7 cellular contexts compared by ENCODE assay signal in the genomic region with DNA sequence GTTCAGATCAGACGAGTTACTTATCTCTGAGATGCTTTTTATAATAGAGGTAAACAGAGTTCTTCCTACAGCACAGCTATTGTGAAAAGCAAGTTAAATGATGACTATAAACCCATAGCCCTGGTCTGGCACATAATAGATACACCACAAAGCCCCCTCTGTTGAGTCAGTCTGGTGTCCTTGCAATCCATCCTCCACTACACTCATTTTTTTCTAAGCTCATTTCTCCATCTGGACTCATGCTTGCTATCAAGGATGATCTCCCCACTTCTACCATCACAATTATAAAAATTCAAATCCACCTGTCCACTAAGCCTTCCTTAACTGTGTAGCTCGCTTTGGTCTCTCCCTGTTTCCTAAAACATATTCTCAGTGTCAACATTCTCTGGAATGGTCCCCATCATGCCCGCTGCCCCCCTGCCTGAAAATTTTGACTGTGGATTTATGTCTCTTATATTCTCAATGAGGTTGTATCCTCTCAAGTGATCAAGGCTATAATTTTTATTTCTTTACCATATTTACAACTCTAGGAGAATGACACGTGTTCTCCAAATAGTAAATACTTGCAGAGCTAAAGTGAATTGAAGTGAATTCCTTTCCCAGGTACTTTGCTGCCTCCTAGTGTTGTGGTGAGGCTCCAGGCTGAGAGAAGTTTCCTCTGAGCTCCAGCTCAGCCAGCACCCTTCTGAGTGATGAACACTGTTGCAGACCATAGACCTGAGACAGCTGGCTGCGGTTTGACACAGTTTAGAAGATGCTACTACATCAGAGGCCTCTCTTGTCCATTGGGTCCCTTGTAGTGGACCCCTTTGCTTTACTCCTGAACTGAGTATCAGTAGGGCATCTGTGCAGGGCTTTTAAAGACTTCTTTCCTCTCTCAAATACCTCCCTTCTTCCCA.
A peak's percentile ranks its signal among the peaks of the same experiment; 100 is the strongest.
DNase-seq lines count a peak whose midpoint lies in the region; ATAC-seq, FAIRE-seq and TF ChIP-seq lines count a peak whose summit lies in the region.

No MANE protein-coding gene starts in this region.

- no peaks in the 10 kb centered on the region for H3K9me1 ChIP-seq in K562 (ENCODE audit: control insufficient read depth, insufficient read depth, low read length)
- H3K9me1 ChIP-seq in keratinocyte (ENCODE audit: control insufficient read depth, extremely low read depth, insufficient read depth, low read length), result no peaks in the 10 kb centered on the region

- no TSS peak for BruUV-seq in K562 (replicated peaks; lab: Mats Ljungman, UMichigan)

- H2AFZ ChIP-seq in K562 (ENCODE audit: low read depth, low read length) (no peak overlapping the region), keratinocyte (ENCODE audit: control insufficient read depth, low read length) (no peak overlapping the region)

- CTCF ChIA-PET in K562 (lab: Yijun Ruan, JAX; ENCODE audit: low intra/inter-chr PET ratio), result no interaction called here

- no peaks in the 10 kb centered on the region for H3K9me3 ChIP-seq in K562 (replicated peaks; ENCODE audit: control insufficient read depth, insufficient read depth, low read depth, low read length)
- H3K9me3 ChIP-seq in keratinocyte (ENCODE audit: control insufficient read depth, low read depth, low read length), result no peaks in the 10 kb centered on the region

- POLR2A ChIA-PET in K562 (lab: Yijun Ruan, JAX), result interaction anchor here (0.6 kb wide), 1 partner anchor 111 kb away, joined by 3 read pairs; no protein-coding TSS in a partner anchor

- H3K4me1 ChIP-seq in K562 (replicated peaks in 1 of 2; ENCODE audit: control insufficient read depth in 2 of 2, insufficient read depth in 2 of 2, low read length in 2 of 2), result no peaks in the 10 kb centered on the region
- no peaks in the 10 kb centered on the region for H3K4me1 ChIP-seq in keratinocyte (ENCODE audit: control insufficient read depth, extremely low read depth, insufficient read depth, low read length)

- no peak overlapping the region for H3K9ac ChIP-seq in K562 (ENCODE audit: insufficient read depth in 1 of 2, low read depth in 2 of 2, low read length in 2 of 2)
- no peak overlapping the region for H3K9ac ChIP-seq in keratinocyte (ENCODE audit: control insufficient read depth, extremely low read depth, insufficient read depth, low read length)

- FAIRE-seq in K562 (lab: Jason Lieb, UNC) (no peak), keratinocyte (lab: Jason Lieb, UNC) (no peak)

- peak; percentile 68 to 79 for TF ChIP-seq RAD21 in K562 (CRISPR knock-in tag; conservative IDR thresholded peaks at IDR 0.05 in 1 of 2, IDR thresholded peaks at IDR 0.05 in 1 of 2)

- H3K79me2 ChIP-seq in K562 (ENCODE audit: control insufficient read depth, insufficient read depth, low read length), result no peaks in the 10 kb centered on the region
- H3K79me2 ChIP-seq in keratinocyte (ENCODE audit: control insufficient read depth, insufficient read depth, low read length), result no peaks in the 10 kb centered on the region

- H3K27ac ChIP-seq in K562 (ENCODE audit: extremely low read depth, low read depth, low read length) (no peak overlapping the region), keratinocyte (ENCODE audit: control insufficient read depth, insufficient read depth, low read length) (no peak overlapping the region), substantia nigra (ENCODE audit: low read depth, low read length, poor library complexity, severe bottlenecking) (no peak overlapping the region)

- H3K36me3 ChIP-seq in K562 (ENCODE audit: control insufficient read depth, insufficient read depth, low read length), result no peaks in the 10 kb centered on the region
- no peaks in the 10 kb centered on the region for H3K36me3 ChIP-seq in keratinocyte (ENCODE audit: control insufficient read depth in 2 of 2, extremely low read depth in 1 of 2, insufficient read depth in 2 of 2, low read length in 2 of 2)

- no peak overlapping the region for H3K4me3 ChIP-seq in K562
- no peak overlapping the region for H3K4me3 ChIP-seq in keratinocyte (ENCODE audit: control insufficient read depth in 2 of 3, extremely low read depth in 1 of 3, insufficient read depth in 2 of 3, low read depth in 1 of 3, low read length in 3 of 3)

- no peak overlapping the region for H3K4me2 ChIP-seq in K562 (ENCODE audit: insufficient read depth, low read length)
- no peak overlapping the region for H3K4me2 ChIP-seq in keratinocyte (ENCODE audit: control insufficient read depth, extremely low read depth, insufficient read depth, low read depth, low read length)

- WGBS in K562 (ENCODE audit: insufficient coverage, low coverage, missing lambda C conversion rate), result 0% methylated on average over 5 of the region's 5 CpGs

- in situ Hi-C loops in K562 (cut with MboI), result no loop called here

- TF ChIP-seq EP300 in K562 (IDR thresholded peaks at IDR 0.05; ENCODE audit: low read length), result no peak

- peak in 2 of 3 experiments; percentile 48 to 52; a peak in 4 of 6 replicates for TF ChIP-seq CTCF in K562 (IDR thresholded peaks at IDR 0.05 in 2 of 3, conservative IDR thresholded peaks at IDR 0.05 in 1 of 3; ENCODE audit: insufficient read depth in 2 of 3, low read depth in 1 of 3, low read length in 3 of 3)
- TF ChIP-seq CTCF in keratinocyte (optimal IDR thresholded peaks at IDR 0.05 in 1 of 3, IDR thresholded peaks at IDR 0.05 in 1 of 3, conservative IDR thresholded peaks at IDR 0.05 in 1 of 3; ENCODE audit: extremely low read depth in 1 of 3, insufficient read depth in 2 of 3, low read length in 3 of 3), result peak; percentile 66 to 79 (median 71)

- peak; percentile 72 for DNase-seq in ELF-1 (ENCODE audit: low read depth, low spot score)
- peak; percentile 39 for DNase-seq in NCI-H526 treated with DMSO at 0.1 percent for 48 hours (lab: John Stamatoyannopoulos, UW)
- peak in 2 of 4 experiments; percentile 13 to 35 for DNase-seq in K562 (ENCODE audit: extremely low read depth in 1 of 4, low spot score in 3 of 4)
- no peak for DNase-seq in keratinocyte (ENCODE audit: low read depth, low spot score)
- peak in 29 of 49 donors; percentile 1 to 33 (median 7) for DNase-seq in substantia nigra (lab: John Stamatoyannopoulos, UW)

- ATAC-seq in HG02623 (IDR thresholded peaks at IDR 0.05; ENCODE audit: unreplicated experiment) (peak; percentile 58), K562 (peak; percentile 63; the same call in 2 of the 3 replicates), HG02884 (IDR thresholded peaks at IDR 0.05; ENCODE audit: unreplicated experiment) (no peak)

- dilution Hi-C loops in keratinocyte (cut with MboI; ENCODE audit: extremely low pct_ligation_motif_present, low sequenced_read_pairs), result no loop called here

- no peaks in the 10 kb centered on the region for H4K20me1 ChIP-seq in K562 (replicated peaks; ENCODE audit: control insufficient read depth, insufficient read depth, low read length)
- no peaks in the 10 kb centered on the region for H4K20me1 ChIP-seq in keratinocyte (ENCODE audit: control insufficient read depth, extremely low read depth, insufficient read depth, low read length)

- no peaks in the 10 kb centered on the region for H3K27me3 ChIP-seq in K562 (ENCODE audit: control insufficient read depth in 2 of 2, insufficient read depth in 2 of 2, low read length in 2 of 2)
- H3K27me3 ChIP-seq in keratinocyte (ENCODE audit: control insufficient read depth, extremely low read depth, insufficient read depth, low read length), result no peaks in the 10 kb centered on the region

- intact Hi-C loops in K562 (cut with micrococcal nuclease), result no loop called here

- no peak for TF ChIP-seq POLR2A in K562 (conservative IDR thresholded peaks at IDR 0.05)

TF ChIP-seq in K562, 482 proteins besides CTCF, POLR2A, EP300 and RAD21:
- TF ChIP-seq SMC3 (conservative IDR thresholded peaks at IDR 0.05; ENCODE audit: insufficient read depth, low read depth, low read length) (0 out of 2 replicates have a peak, but pooled peaks have one; percentile 25), KHSRP (IDR thresholded peaks at IDR 0.05) (no peak)
- TF ChIP-seq, protein P1, sequence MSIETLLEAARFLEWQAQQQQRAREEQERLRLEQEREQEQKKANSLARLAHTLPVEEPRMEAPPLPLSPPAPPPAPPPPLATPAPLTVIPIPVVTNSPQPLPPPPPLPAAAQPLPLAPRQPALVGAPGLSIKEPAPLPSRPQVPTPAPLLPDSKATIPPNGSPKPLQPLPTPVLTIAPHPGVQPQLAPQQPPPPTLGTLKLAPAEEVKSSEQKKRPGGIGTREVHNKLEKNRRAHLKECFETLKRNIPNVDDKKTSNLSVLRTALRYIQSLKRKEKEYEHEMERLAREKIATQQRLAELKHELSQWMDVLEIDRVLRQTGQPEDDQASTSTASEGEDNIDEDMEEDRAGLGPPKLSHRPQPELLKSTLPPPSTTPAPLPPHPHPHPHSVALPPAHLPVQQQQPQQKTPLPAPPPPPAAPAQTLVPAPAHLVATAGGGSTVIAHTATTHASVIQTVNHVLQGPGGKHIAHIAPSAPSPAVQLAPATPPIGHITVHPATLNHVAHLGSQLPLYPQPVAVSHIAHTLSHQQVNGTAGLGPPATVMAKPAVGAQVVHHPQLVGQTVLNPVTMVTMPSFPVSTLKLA (conservative IDR thresholded peaks at IDR 0.05), result 0 out of 4 replicates have a peak, but pooled peaks of 1 of the 2 experiments have one; percentile 19
- TF ChIP-seq, protein P2, sequence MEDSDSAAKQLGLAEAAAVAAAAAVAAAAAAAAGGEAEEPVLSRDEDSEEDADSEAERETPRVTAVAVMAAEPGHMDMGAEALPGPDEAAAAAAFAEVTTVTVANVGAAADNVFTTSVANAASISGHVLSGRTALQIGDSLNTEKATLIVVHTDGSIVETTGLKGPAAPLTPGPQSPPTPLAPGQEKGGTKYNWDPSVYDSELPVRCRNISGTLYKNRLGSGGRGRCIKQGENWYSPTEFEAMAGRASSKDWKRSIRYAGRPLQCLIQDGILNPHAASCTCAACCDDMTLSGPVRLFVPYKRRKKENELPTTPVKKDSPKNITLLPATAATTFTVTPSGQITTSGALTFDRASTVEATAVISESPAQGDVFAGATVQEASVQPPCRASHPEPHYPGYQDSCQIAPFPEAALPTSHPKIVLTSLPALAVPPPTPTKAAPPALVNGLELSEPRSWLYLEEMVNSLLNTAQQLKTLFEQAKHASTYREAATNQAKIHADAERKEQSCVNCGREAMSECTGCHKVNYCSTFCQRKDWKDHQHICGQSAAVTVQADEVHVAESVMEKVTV (CRISPR knock-in tag; IDR thresholded peaks at IDR 0.05), result peak; percentile 60; the same call in 1 of the 2 replicates
TF ChIP-seq in K562: peak in this region for 3.
